In genomic region chr3:131501949-131502348, GRCh38 we compare ENCODE assay signal across 8 cellular contexts. TPM values are rescaled to one million over a fixed set of nuclear protein-coding genes. Genes with fewer than 3 reads are reported as not detected.
DNase-seq lines count a peak whose midpoint lies in the region; ATAC-seq and TF ChIP-seq lines count a peak whose summit lies in the region.

No MANE protein-coding gene starts in this region.

- CTCF ChIA-PET in mammary epithelial cell (lab: Charles Lee; ENCODE audit: low non-redundant PET) = no interaction called here

- H3K36me3 ChIP-seq in HUES64 (ENCODE audit: insufficient read depth, low read length) = peaks cover 44% of the 10 kb centered on the region
- peaks cover 27% of the 10 kb centered on the region for H3K36me3 ChIP-seq in mammary epithelial cell (ENCODE audit: insufficient read depth, low read length)
- H3K36me3 ChIP-seq in mucosa of stomach (ENCODE audit: control insufficient read depth, insufficient read depth, low read length) = no peaks in the 10 kb centered on the region

- H3K4me3 ChIP-seq in HUES64 (ENCODE audit: low read length) = peak overlapping the region; percentile 95
- peak overlapping the region; percentile 78 to 99 (median 88) for H3K4me3 ChIP-seq in mammary epithelial cell (replicated peaks in 1 of 3; ENCODE audit: insufficient read depth in 1 of 3, low read depth in 2 of 3, low read length in 3 of 3)
- peak overlapping the region; percentile 75 for H3K4me3 ChIP-seq in mucosa of stomach (ENCODE audit: low read length)

- peak overlapping the region; percentile 91 for H3K27ac ChIP-seq in HUES64 (ENCODE audit: low read depth, low read length)
- peak overlapping the region; percentile 72 for H3K27ac ChIP-seq in mammary epithelial cell (ENCODE audit: insufficient read depth, low read depth, low read length)

- H4K20me1 ChIP-seq in mammary epithelial cell (ENCODE audit: insufficient read depth, low read length) = no peaks in the 10 kb centered on the region

- no peak for ATAC-seq in HG02642 (IDR thresholded peaks at IDR 0.05; ENCODE audit: poor library complexity, unreplicated experiment)
- no peak for ATAC-seq in HG02938 (IDR thresholded peaks at IDR 0.05; ENCODE audit: unreplicated experiment)

- intact Hi-C loops in mammary epithelial cell (cut with micrococcal nuclease) = loop anchor here (5.0 to 10.0 kb wide), 2 partner anchors 467 to 525 kb away; no protein-coding TSS in a partner anchor

- H3K9ac ChIP-seq in HUES64 (ENCODE audit: low read depth, low read length) = peak overlapping the region; percentile 100
- H3K9ac ChIP-seq in mammary epithelial cell (ENCODE audit: insufficient read depth, low read length) = peak overlapping the region; percentile 97
- H3K9ac ChIP-seq in mucosa of stomach (ENCODE audit: low read length) = peak overlapping the region; percentile 72

- in situ Hi-C loops in mammary epithelial cell (cut with MboI; ENCODE audit: low sequenced_read_pairs in 2 of 2) = no loop called here

- DNase-seq in COLO829 (ENCODE audit: low spot score) (peak; percentile 26), mammary epithelial cell (peak; percentile 1), DMS79 (lab: John Stamatoyannopoulos, UW) (no peak), H4 (ENCODE audit: low spot score) (no peak)

- WGBS in HUES64 = 33% methylated on average over 2 of the region's 2 CpGs
- WGBS in mammary epithelial cell (ENCODE audit: low coverage, missing lambda C conversion rate) = 0% methylated on average over 2 of the region's 2 CpGs

- peak overlapping the region; percentile 63 for H3K4me2 ChIP-seq in mammary epithelial cell (ENCODE audit: insufficient read depth, low read depth, low read length)

- H3K9me3 ChIP-seq in HUES64 (ENCODE audit: insufficient read depth, low read depth, low read length) (no peaks in the 10 kb centered on the region), mammary epithelial cell (replicated peaks; ENCODE audit: insufficient read depth, low read length) (no peaks in the 10 kb centered on the region), mucosa of stomach (ENCODE audit: control insufficient read depth, low read length) (no peaks in the 10 kb centered on the region)

- H3K4me1 ChIP-seq in HUES64 (ENCODE audit: insufficient read depth, low read length) (peaks cover 8% of the 10 kb centered on the region; the same call in 1 of the 2 replicates), mammary epithelial cell (ENCODE audit: insufficient read depth, low read length) (peaks cover 15% of the 10 kb centered on the region), mucosa of stomach (ENCODE audit: control insufficient read depth, insufficient read depth, low read length) (no peaks in the 10 kb centered on the region)

- no peak for TF ChIP-seq CTCF in mammary epithelial cell (conservative IDR thresholded peaks at IDR 0.05 in 1 of 2, IDR thresholded peaks at IDR 0.05 in 1 of 2; ENCODE audit: extremely low read depth in 1 of 2, insufficient read depth in 1 of 2, low read depth in 1 of 2, low read length in 2 of 2)

- BruUV-seq in mammary epithelial cell (replicated peaks; lab: Mats Ljungman, UMichigan) = no TSS peak

- H2AFZ ChIP-seq in mammary epithelial cell (ENCODE audit: low read depth, low read length) = peak overlapping the region; percentile 98

- H3K27me3 ChIP-seq in HUES64 (ENCODE audit: insufficient read depth, low read length) (peaks cover 32% of the 10 kb centered on the region), mammary epithelial cell (ENCODE audit: insufficient read depth, low read length) (no peaks in the 10 kb centered on the region), mucosa of stomach (ENCODE audit: control insufficient read depth, insufficient read depth, low read length) (no peaks in the 10 kb centered on the region)

- dilution Hi-C loops in mammary epithelial cell (cut with HindIII; ENCODE audit: low sequenced_read_pairs) = no loop called here

- peaks cover 48% of the 10 kb centered on the region for H3K79me2 ChIP-seq in mammary epithelial cell (ENCODE audit: insufficient read depth, low read length)

RNA-seq across cellular contexts. Expression of gene MRPL3, which starts 0.8 kb away (rescaled TPM):
- 166 TPM for polyA plus RNA-seq in HUES64 (2013, experiment 1 of 2)
- polyA plus RNA-seq in HUES64 (2013, experiment 2 of 2) = 156 TPM
- total RNA-seq in mammary epithelial cell = 100 to 1,000 TPM in 1 of 2 donors, 10 to 100 TPM in 1; 78.9 to 103 TPM
- polyA plus RNA-seq in mammary epithelial cell = 113 TPM
- polyA minus RNA-seq in mammary epithelial cell = 98.1 TPM
- total RNA-seq in H4 (2014; rRNA removed; shearing (Covaris generic)) = 287 and 295 TPM in 2 replicates

Comparison
In these comparisons a context has a peak if more than half of its experiments do, and no peak if none do; other contexts are left out.
1. DNase-seq: peak in COLO829 (single experiment) and mammary epithelial cell (single experiment); none in DMS79 (single experiment) and H4 (single experiment).
2. Peak in every context shown above with its lines, with median percentiles within 50 percentile points of each other: H3K4me3 ChIP-seq and H3K9ac ChIP-seq.